8 cellular contexts compared by ENCODE assay signal in the genomic region with DNA sequence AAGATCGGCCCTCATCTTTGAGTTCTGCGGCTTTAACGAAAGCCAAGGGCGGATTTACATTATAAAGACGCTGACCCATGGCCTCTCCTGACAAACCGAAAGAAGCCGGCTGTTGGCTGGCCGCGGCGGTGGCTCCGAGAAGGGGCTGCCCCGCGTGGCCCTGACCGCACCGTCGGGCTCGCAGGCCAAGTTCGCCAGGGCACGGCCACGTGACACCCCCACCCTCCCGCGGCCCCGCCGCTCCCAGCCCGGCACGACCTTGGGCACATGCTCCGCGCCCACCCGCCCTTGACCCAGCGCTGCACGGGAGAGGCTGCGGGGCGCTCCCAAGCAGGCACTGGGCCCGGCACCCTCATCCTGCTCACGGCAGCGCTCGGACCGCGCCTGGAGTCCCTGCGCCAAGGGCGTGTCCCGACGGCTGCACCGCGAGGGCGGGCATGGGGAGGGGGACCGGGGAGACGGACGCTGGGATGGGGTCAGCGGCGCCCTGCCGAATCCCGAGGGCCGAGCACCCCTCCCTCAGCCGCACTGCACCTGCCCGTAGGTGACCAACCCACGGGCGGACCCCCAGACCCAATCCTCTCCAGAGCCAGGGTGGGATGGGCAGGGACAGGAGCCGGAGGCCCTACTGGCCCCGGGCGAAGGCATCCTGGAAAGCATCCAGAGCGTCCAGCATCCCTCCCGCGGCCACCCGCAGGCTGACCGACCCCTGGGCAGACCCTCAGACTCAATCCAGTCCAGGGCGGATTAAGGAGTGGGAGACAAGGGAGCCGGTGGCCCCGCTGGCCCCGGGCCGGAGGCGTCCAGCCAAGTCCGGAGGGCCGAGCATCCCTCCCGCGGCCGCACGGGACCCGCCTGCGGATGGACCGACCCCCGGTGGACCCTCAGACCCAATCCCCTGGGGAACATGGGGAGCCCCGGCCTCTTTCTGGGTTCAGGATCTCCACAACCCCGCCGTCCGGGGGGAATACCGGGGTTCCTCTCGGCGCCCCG. TPM values are rescaled to one million over a fixed set of nuclear protein-coding genes. Genes with fewer than 3 reads are reported as not detected.
DNase-seq lines count a peak whose midpoint lies in the region; ATAC-seq and TF ChIP-seq lines count a peak whose summit lies in the region.

No MANE protein-coding gene starts in this region.

- TF ChIP-seq CTCF in natural killer cell (IDR thresholded peaks at IDR 0.05), result no peak

- POLR2A ChIA-PET in activated CD4-positive, alpha-beta memory T cell treated with anti-CD3 and anti-CD28 coated beads for 36 hours (lab: Charles Lee), result no interaction called here

- no peaks in the 10 kb centered on the region for H3K9me3 Mint-ChIP-seq in activated CD4-positive, alpha-beta memory T cell treated with anti-CD3 and anti-CD28 coated beads for 36 hours
- no peaks in the 10 kb centered on the region for H3K9me3 Mint-ChIP-seq in natural killer cell

- no peaks in the 10 kb centered on the region for H3K36me3 Mint-ChIP-seq in activated CD4-positive, alpha-beta memory T cell treated with anti-CD3 and anti-CD28 coated beads for 36 hours
- H3K36me3 Mint-ChIP-seq in natural killer cell, result no peaks in the 10 kb centered on the region

- CTCF ChIA-PET in activated CD4-positive, alpha-beta memory T cell treated with anti-CD3 and anti-CD28 coated beads for 36 hours (lab: Charles Lee), result no interaction called here

- H3K27me3 Mint-ChIP-seq in activated CD4-positive, alpha-beta memory T cell treated with anti-CD3 and anti-CD28 coated beads for 36 hours, result no peaks in the 10 kb centered on the region
- H3K27me3 Mint-ChIP-seq in natural killer cell (ENCODE audit: low read depth in 2 of 2), result no peaks in the 10 kb centered on the region

- H3K4me3 Mint-ChIP-seq in activated CD4-positive, alpha-beta memory T cell treated with anti-CD3 and anti-CD28 coated beads for 36 hours, result peak overlapping the region; percentile 78
- peak overlapping the region; percentile 88 for H3K4me3 Mint-ChIP-seq in natural killer cell

- peak in 1 of 3 donors; percentile 2 for ATAC-seq in natural killer cell
- ATAC-seq in GM21367 (IDR thresholded peaks at IDR 0.05; ENCODE audit: unreplicated experiment), result no peak
- ATAC-seq in HG02610 (IDR thresholded peaks at IDR 0.05; ENCODE audit: unreplicated experiment), result no peak

- peak; percentile 31 for DNase-seq in D341Med (ENCODE audit: low spot score)
- DNase-seq in HuH-7 (ENCODE audit: low spot score), result peak; percentile 92
- DNase-seq in activated CD4-positive, alpha-beta memory T cell treated with anti-CD3 and anti-CD28 coated beads for 36 hours, result peak; percentile 41
- peak; percentile 40 for DNase-seq in fibroblast of gingiva (ENCODE audit: low read depth)
- peak; percentile 45 for DNase-seq in natural killer cell
- DNase-seq in midbrain (lab: John Stamatoyannopoulos, UW), result no peak

- intact Hi-C loops in activated CD4-positive, alpha-beta memory T cell treated with anti-CD3 and anti-CD28 coated beads for 36 hours (cut with micrococcal nuclease), result loop anchor here (5.0 to 10.0 kb wide), 4 partner anchors 206 to 1364 kb away; partner anchors contain the start of genes FADD, PPP6R3 and TPCN2
- intact Hi-C loops in natural killer cell (cut with micrococcal nuclease), result no loop called here

- peaks cover 45% of the 10 kb centered on the region for H3K4me1 Mint-ChIP-seq in activated CD4-positive, alpha-beta memory T cell treated with anti-CD3 and anti-CD28 coated beads for 36 hours (ENCODE audit: low read depth)
- peaks cover 57 to 62% of the 10 kb centered on the region in 2 donors for H3K4me1 Mint-ChIP-seq in natural killer cell

- peak overlapping the region; percentile 88 for H3K27ac Mint-ChIP-seq in activated CD4-positive, alpha-beta memory T cell treated with anti-CD3 and anti-CD28 coated beads for 36 hours
- H3K27ac Mint-ChIP-seq in natural killer cell, result peak overlapping the region; percentile 88 to 91

RNA-seq across cellular contexts. Expression of gene CPT1A, which starts 0.8 kb away (rescaled TPM):
- 10 to 100 TPM; 28.8 to 32.9 TPM for total RNA-seq in activated CD4-positive, alpha-beta memory T cell treated with anti-CD3 and anti-CD28 coated beads for 36 hours
- 100 to 1,000 TPM in 2 of 3 donors, 10 to 100 TPM in 1; 70.3 to 129 (median 100) TPM for total RNA-seq in natural killer cell
